In genomic region chr11:128334311-128335044, GRCh38 we compare ENCODE assay signal across 1 cellular context.
TF ChIP-seq lines count a peak whose summit lies in the region.

No MANE protein-coding gene starts in this region.

TF ChIP-seq in PFSK-1, 5 proteins besides CTCF, POLR2A, EP300 and RAD21 (continued from another document):
- TF ChIP-seq REST (IDR thresholded peaks at IDR 0.05; ENCODE audit: insufficient read depth in 1 of 2, low read depth in 2 of 2, low read length in 2 of 2) (no peak; a peak in 1 of 4 replicates), FOXP2 (optimal IDR thresholded peaks at IDR 0.05; ENCODE audit: borderline replicate concordance, extremely low read depth, extremely low read length, insufficient read depth) (peak; percentile 99)
